12 cellular contexts compared by ENCODE assay signal in genomic region chr11:2110521-2110920, GRCh38. TPM values are rescaled to one million over a fixed set of nuclear protein-coding genes. Genes with fewer than 3 reads are reported as not detected.
"Had no signal": no experiment of that assay in that cellular context is flagged by ENCODE, and none has a peak within 500 bp of the region (broad histone marks: within the 10 kb centered on the region; RNA-seq: fewer than 3 reads in every experiment).

No MANE protein-coding gene starts in this region.

- DNase-seq: GM23248, GOT3, H7, HFFc6, KBM-7 had no signal

- H3K4me1 Mint-ChIP-seq: IgD-negative memory B cell had no signal

- H3K27ac Mint-ChIP-seq: HFFc6, IgD-negative memory B cell had no signal

- H3K36me3 Mint-ChIP-seq: IgD-negative memory B cell had no signal

- H3K9me3 Mint-ChIP-seq: HFFc6, IgD-negative memory B cell had no signal

- H3K4me3 ChIP-seq: GM23248, HAP-1 had no signal

- H3K4me1 ChIP-seq: HAP-1 had no signal

- H2AFZ ChIP-seq: GM23248 had no signal

- ATAC-seq: HCT116 had no signal

- FAIRE-seq: HepG2 had no signal

- H3K27ac ChIP-seq: GM23248, HL-60, KMS-11 had no signal

- H3K4me3 Mint-ChIP-seq: HFFc6, IgD-negative memory B cell had no signal

- H3K9me3 ChIP-seq: HAP-1 had no signal

- H3K36me3 ChIP-seq: HAP-1 had no signal

- H3K9ac ChIP-seq: GM23248, KMS-11 had no signal

- H3K4me2 ChIP-seq: KMS-11 had no signal

RNA-seq across cellular contexts. Expression of gene IGF2, which starts 28.7 kb away (rescaled TPM):
- total RNA-seq: GM23248 had no signal
- polyA plus RNA-seq: IgD-negative memory B cell had no signal

RNA-seq across cellular contexts. Expression of gene INS, which starts 50.5 kb away (rescaled TPM):
- total RNA-seq: GM23248, H7, HepG2, HFFc6, HT1080 had no signal
- polyA plus RNA-seq: GM23248, HepG2, IgD-negative memory B cell had no signal
